1 cellular context compared by ENCODE assay signal in the genomic region with DNA sequence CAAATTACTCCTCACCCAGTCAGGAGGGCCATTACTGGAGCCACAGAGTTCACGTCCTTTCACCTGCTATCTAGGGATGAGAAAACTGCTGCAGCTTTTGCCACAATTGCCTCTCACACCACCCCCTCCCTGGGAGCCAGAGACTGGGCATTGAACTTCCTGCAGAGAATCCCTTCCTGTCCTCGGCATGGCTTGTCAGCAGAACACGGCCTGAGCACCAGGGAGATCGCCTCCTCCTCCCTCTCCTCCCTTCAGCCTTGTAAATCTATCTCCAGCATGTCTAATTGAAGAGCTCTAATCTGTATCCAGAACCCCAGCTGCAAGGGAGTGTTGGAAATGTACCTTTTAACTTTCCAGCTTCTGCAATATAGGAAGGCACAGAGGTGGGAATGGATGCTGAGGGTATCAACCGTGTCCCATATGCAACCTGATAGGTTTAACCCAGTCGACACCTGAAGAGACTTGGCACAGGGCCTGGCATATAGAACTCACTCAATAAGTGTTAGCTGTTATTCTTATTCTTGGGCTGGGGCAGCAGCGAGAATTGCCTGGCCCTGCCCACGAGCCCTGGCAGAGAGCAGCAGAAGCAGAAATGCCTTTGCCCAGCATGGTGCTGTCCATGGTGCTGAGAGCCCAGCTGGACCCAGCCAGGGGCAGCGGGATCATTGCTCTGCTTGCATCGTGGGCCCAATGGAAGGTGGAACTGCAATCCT.
TF ChIP-seq lines count a peak whose summit lies in the region.

No MANE protein-coding gene starts in this region.

TF ChIP-seq in HepG2, 621 proteins besides CTCF, POLR2A, EP300 and RAD21 (continued from another document and continues in another):
- TF ChIP-seq ZSCAN21 (CRISPR knock-in tag; IDR thresholded peaks at IDR 0.05; ENCODE audit: borderline replicate concordance) (peak; percentile 95), ZNF619 (CRISPR knock-in tag; IDR thresholded peaks at IDR 0.05) (no peak), ZNF292 (CRISPR knock-in tag; IDR thresholded peaks at IDR 0.05; ENCODE audit: borderline replicate concordance, low read depth) (no peak), ZFP41 (CRISPR knock-in tag; IDR thresholded peaks at IDR 0.05; ENCODE audit: borderline replicate concordance) (no peak), NRL (CRISPR knock-in tag; IDR thresholded peaks at IDR 0.05; ENCODE audit: borderline replicate concordance) (peak; percentile 83; the same call in 1 of the 2 replicates), SNRNP70 (IDR thresholded peaks at IDR 0.05; ENCODE audit: low read depth, low read length) (no peak), HOXA3 (CRISPR knock-in tag; IDR thresholded peaks at IDR 0.05) (peak; percentile 60), ZNF496 (CRISPR knock-in tag; IDR thresholded peaks at IDR 0.05; ENCODE audit: insufficient replicate concordance) (no peak), NR2F1 (CRISPR knock-in tag; IDR thresholded peaks at IDR 0.05) (peak in 1 of 2 experiments; percentile 47; a peak in 1 of 4 replicates), HNRNPUL1 (IDR thresholded peaks at IDR 0.05; ENCODE audit: low read depth, low read length) (no peak), ZNF205 (CRISPR knock-in tag; IDR thresholded peaks at IDR 0.05) (peak; percentile 84; the same call in 1 of the 2 replicates), MYNN (CRISPR knock-in tag; IDR thresholded peaks at IDR 0.05; ENCODE audit: low read depth) (peak; percentile 71; the same call in 1 of the 2 replicates), HMGA1 (CRISPR knock-in tag; conservative IDR thresholded peaks at IDR 0.05) (no peak), KDM3A (CRISPR knock-in tag; IDR thresholded peaks at IDR 0.05; ENCODE audit: low read depth) (peak; percentile 40; the same call in 1 of the 2 replicates), ZNF317 (CRISPR knock-in tag; IDR thresholded peaks at IDR 0.05) (peak; percentile 77; the same call in 1 of the 2 replicates), ZNF207 (IDR thresholded peaks at IDR 0.05; ENCODE audit: borderline replicate concordance) (no peak), SRF (IDR thresholded peaks at IDR 0.05; ENCODE audit: low read depth, low read length) (no peak), ZFP36 (IDR thresholded peaks at IDR 0.05; ENCODE audit: borderline replicate concordance, low read depth, low read length, partially characterized antibody) (no peak), EED (CRISPR knock-in tag; IDR thresholded peaks at IDR 0.05) (no peak), ATF1 (CRISPR knock-in tag; IDR thresholded peaks at IDR 0.05) (no peak), MED8 (CRISPR knock-in tag; IDR thresholded peaks at IDR 0.05; ENCODE audit: insufficient replicate concordance) (no peak), REXO4 (CRISPR knock-in tag; IDR thresholded peaks at IDR 0.05; ENCODE audit: borderline replicate concordance) (no peak), ZNF792 (CRISPR knock-in tag; IDR thresholded peaks at IDR 0.05) (peak; percentile 95), ZNF615 (CRISPR knock-in tag; IDR thresholded peaks at IDR 0.05; ENCODE audit: borderline replicate concordance) (no peak), ZBTB1 (CRISPR knock-in tag; IDR thresholded peaks at IDR 0.05; ENCODE audit: borderline replicate concordance) (peak; percentile 82; the same call in 1 of the 2 replicates), SMYD3 (CRISPR knock-in tag; IDR thresholded peaks at IDR 0.05) (no peak), SSRP1 (CRISPR knock-in tag; IDR thresholded peaks at IDR 0.05) (no peak)
- TF ChIP-seq, protein P1, sequence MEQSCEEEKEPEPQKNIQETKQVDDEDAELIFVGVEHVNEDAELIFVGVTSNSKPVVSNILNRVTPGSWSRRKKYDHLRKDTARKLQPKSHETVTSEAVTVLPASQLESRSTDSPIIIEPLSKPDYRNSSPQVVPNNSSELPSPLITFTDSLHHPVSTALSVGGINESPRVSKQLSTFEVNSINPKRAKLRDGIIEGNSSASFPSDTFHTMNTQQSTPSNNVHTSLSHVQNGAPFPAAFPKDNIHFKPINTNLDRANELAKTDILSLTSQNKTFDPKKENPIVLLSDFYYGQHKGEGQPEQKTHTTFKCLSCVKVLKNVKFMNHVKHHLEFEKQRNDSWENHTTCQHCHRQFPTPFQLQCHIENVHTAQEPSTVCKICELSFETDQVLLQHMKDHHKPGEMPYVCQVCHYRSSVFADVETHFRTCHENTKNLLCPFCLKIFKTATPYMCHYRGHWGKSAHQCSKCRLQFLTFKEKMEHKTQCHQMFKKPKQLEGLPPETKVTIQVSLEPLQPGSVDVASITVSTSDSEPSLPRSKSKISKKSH (CRISPR knock-in tag; IDR thresholded peaks at IDR 0.05; ENCODE audit: borderline replicate concordance): peak; percentile 75
- TF ChIP-seq, protein P2, sequence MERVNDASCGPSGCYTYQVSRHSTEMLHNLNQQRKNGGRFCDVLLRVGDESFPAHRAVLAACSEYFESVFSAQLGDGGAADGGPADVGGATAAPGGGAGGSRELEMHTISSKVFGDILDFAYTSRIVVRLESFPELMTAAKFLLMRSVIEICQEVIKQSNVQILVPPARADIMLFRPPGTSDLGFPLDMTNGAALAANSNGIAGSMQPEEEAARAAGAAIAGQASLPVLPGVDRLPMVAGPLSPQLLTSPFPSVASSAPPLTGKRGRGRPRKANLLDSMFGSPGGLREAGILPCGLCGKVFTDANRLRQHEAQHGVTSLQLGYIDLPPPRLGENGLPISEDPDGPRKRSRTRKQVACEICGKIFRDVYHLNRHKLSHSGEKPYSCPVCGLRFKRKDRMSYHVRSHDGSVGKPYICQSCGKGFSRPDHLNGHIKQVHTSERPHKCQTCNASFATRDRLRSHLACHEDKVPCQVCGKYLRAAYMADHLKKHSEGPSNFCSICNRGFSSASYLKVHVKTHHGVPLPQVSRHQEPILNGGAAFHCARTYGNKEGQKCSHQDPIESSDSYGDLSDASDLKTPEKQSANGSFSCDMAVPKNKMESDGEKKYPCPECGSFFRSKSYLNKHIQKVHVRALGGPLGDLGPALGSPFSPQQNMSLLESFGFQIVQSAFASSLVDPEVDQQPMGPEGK (CRISPR knock-in tag; IDR thresholded peaks at IDR 0.05): 0 out of 2 replicates have a peak, but pooled peaks have one; percentile 32
- TF ChIP-seq, protein P3, sequence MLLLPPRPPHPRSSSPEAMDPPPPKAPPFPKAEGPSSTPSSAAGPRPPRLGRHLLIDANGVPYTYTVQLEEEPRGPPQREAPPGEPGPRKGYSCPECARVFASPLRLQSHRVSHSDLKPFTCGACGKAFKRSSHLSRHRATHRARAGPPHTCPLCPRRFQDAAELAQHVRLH (CRISPR knock-in tag; IDR thresholded peaks at IDR 0.05; ENCODE audit: borderline replicate concordance, low read depth): peak; percentile 95
- TF ChIP-seq, protein P4, sequence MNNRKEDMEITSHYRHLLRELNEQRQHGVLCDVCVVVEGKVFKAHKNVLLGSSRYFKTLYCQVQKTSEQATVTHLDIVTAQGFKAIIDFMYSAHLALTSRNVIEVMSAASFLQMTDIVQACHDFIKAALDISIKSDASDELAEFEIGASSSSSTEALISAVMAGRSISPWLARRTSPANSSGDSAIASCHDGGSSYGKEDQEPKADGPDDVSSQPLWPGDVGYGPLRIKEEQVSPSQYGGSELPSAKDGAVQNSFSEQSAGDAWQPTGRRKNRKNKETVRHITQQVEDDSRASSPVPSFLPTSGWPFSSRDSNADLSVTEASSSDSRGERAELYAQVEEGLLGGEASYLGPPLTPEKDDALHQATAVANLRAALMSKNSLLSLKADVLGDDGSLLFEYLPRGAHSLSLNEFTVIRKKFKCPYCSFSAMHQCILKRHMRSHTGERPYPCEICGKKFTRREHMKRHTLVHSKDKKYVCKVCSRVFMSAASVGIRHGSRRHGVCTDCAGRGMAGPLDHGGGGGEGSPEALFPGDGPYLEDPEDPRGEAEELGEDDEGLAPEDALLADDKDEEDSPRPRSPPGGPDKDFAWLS (CRISPR knock-in tag; IDR thresholded peaks at IDR 0.05; ENCODE audit: borderline replicate concordance): no peak
- TF ChIP-seq, protein P5, sequence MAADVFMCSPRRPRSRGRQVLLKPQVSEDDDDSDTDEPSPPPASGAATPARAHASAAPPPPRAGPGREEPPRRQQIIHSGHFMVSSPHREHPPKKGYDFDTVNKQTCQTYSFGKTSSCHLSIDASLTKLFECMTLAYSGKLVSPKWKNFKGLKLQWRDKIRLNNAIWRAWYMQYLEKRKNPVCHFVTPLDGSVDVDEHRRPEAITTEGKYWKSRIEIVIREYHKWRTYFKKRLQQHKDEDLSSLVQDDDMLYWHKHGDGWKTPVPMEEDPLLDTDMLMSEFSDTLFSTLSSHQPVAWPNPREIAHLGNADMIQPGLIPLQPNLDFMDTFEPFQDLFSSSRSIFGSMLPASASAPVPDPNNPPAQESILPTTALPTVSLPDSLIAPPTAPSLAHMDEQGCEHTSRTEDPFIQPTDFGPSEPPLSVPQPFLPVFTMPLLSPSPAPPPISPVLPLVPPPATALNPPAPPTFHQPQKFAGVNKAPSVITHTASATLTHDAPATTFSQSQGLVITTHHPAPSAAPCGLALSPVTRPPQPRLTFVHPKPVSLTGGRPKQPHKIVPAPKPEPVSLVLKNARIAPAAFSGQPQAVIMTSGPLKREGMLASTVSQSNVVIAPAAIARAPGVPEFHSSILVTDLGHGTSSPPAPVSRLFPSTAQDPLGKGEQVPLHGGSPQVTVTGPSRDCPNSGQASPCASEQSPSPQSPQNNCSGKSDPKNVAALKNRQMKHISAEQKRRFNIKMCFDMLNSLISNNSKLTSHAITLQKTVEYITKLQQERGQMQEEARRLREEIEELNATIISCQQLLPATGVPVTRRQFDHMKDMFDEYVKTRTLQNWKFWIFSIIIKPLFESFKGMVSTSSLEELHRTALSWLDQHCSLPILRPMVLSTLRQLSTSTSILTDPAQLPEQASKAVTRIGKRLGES (CRISPR knock-in tag; IDR thresholded peaks at IDR 0.05; ENCODE audit: borderline replicate concordance): peak; percentile 90
- TF ChIP-seq, protein P6, sequence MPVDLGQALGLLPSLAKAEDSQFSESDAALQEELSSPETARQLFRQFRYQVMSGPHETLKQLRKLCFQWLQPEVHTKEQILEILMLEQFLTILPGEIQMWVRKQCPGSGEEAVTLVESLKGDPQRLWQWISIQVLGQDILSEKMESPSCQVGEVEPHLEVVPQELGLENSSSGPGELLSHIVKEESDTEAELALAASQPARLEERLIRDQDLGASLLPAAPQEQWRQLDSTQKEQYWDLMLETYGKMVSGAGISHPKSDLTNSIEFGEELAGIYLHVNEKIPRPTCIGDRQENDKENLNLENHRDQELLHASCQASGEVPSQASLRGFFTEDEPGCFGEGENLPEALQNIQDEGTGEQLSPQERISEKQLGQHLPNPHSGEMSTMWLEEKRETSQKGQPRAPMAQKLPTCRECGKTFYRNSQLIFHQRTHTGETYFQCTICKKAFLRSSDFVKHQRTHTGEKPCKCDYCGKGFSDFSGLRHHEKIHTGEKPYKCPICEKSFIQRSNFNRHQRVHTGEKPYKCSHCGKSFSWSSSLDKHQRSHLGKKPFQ (CRISPR knock-in tag; IDR thresholded peaks at IDR 0.05; ENCODE audit: insufficient replicate concordance): peak; percentile 54
- TF ChIP-seq, protein P7, sequence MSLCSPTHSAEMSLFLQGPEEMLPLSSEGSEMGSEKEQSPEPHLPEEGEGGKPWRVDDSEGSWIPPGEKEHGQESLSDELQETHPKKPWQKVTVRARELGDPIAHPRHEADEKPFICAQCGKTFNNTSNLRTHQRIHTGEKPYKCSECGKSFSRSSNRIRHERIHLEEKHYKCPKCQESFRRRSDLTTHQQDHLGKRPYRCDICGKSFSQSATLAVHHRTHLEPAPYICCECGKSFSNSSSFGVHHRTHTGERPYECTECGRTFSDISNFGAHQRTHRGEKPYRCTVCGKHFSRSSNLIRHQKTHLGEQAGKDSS (CRISPR knock-in tag; IDR thresholded peaks at IDR 0.05; ENCODE audit: borderline replicate concordance, low read depth): peak; percentile 66; the same call in 1 of the 2 replicates
- TF ChIP-seq, protein P8, sequence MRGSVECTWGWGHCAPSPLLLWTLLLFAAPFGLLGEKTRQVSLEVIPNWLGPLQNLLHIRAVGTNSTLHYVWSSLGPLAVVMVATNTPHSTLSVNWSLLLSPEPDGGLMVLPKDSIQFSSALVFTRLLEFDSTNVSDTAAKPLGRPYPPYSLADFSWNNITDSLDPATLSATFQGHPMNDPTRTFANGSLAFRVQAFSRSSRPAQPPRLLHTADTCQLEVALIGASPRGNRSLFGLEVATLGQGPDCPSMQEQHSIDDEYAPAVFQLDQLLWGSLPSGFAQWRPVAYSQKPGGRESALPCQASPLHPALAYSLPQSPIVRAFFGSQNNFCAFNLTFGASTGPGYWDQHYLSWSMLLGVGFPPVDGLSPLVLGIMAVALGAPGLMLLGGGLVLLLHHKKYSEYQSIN (CRISPR knock-in tag; IDR thresholded peaks at IDR 0.05; ENCODE audit: borderline replicate concordance): peak; percentile 62; the same call in 1 of the 2 replicates
- TF ChIP-seq, protein P9, sequence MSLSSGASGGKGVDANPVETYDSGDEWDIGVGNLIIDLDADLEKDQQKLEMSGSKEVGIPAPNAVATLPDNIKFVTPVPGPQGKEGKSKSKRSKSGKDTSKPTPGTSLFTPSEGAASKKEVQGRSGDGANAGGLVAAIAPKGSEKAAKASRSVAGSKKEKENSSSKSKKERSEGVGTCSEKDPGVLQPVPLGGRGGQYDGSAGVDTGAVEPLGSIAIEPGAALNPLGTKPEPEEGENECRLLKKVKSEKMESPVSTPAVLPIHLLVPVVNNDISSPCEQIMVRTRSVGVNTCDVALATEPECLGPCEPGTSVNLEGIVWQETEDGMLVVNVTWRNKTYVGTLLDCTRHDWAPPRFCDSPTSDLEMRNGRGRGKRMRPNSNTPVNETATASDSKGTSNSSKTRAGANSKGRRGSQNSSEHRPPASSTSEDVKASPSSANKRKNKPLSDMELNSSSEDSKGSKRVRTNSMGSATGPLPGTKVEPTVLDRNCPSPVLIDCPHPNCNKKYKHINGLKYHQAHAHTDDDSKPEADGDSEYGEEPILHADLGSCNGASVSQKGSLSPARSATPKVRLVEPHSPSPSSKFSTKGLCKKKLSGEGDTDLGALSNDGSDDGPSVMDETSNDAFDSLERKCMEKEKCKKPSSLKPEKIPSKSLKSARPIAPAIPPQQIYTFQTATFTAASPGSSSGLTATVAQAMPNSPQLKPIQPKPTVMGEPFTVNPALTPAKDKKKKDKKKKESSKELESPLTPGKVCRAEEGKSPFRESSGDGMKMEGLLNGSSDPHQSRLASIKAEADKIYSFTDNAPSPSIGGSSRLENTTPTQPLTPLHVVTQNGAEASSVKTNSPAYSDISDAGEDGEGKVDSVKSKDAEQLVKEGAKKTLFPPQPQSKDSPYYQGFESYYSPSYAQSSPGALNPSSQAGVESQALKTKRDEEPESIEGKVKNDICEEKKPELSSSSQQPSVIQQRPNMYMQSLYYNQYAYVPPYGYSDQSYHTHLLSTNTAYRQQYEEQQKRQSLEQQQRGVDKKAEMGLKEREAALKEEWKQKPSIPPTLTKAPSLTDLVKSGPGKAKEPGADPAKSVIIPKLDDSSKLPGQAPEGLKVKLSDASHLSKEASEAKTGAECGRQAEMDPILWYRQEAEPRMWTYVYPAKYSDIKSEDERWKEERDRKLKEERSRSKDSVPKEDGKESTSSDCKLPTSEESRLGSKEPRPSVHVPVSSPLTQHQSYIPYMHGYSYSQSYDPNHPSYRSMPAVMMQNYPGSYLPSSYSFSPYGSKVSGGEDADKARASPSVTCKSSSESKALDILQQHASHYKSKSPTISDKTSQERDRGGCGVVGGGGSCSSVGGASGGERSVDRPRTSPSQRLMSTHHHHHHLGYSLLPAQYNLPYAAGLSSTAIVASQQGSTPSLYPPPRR (CRISPR knock-in tag; IDR thresholded peaks at IDR 0.05; ENCODE audit: borderline replicate concordance): no peak
